In genomic region chr20:54539521-54540046, GRCh38 we compare ENCODE assay signal across 26 cellular contexts.
"Had no signal": no experiment of that assay in that cellular context is flagged by ENCODE, and none has a peak within 500 bp of the region (broad histone marks: within the 10 kb centered on the region; RNA-seq: fewer than 3 reads in every experiment).

No MANE protein-coding gene starts in this region.

- H3K27me3 Mint-ChIP-seq: progenitor cell of endocrine pancreas; stimulated activated naive B cell treated with anti-CD40 and anti-IgM and Interleukin-4, amounts not matched to agents 10 μg/mL and 1 μg/mL and 100 μg/mL, for 72 hours had no signal

- H3K4me3 Mint-ChIP-seq: immature natural killer cell; memory B cell; naive thymus-derived CD4-positive, alpha-beta T cell; natural killer cell treated with Interleukin-12 subunit alpha and Interleukin-12 subunit beta and Interleukin-15 and Interleukin-18, amount 100 ng/mL, for 72 hours; stimulated activated naive B cell treated with anti-CD40 and anti-IgM and Interleukin-4, amounts not matched to agents 10 μg/mL and 1 μg/mL and 100 μg/mL, for 72 hours had no signal

- H3K4me3 ChIP-seq: left ventricle myocardium inferior, mucosa of descending colon, ovary, right atrium auricular region, right lobe of liver, stomach, testis, thyroid gland, transverse colon, upper lobe of left lung, vagina had no signal

- H3K27ac ChIP-seq: left ventricle myocardium inferior, ovary, right atrium auricular region, right lobe of liver, stomach, testis, thyroid gland, transverse colon, upper lobe of left lung, vagina had no signal

- H3K4me1 ChIP-seq: right atrium auricular region, right lobe of liver, stomach, testis, thyroid gland, transverse colon, upper lobe of left lung, vagina had no signal

- H3K36me3 ChIP-seq: left ventricle myocardium inferior, ovary, right atrium auricular region, right lobe of liver, stomach, thyroid gland, transverse colon, upper lobe of left lung, vagina had no signal

- DNase-seq: hippocampal formation; immature natural killer cell; kidney; left ventricle myocardium inferior; midbrain; mucosa of descending colon; naive thymus-derived CD4-positive, alpha-beta T cell; ovary; right lobe of liver; stimulated activated CD4-positive, alpha-beta T cell treated with anti-CD3 and anti-CD28 coated beads, Interleukin-12 subunit alpha, Interleukin-12 subunit beta, amount 100 ng/mL, for 4 hours; stimulated activated CD4-positive, alpha-beta T cell treated with anti-CD3 and anti-CD28 coated beads, Interleukin-15, amount 100 ng/mL, for 24 hours; stimulated activated CD4-positive, alpha-beta T cell treated with anti-CD3 and anti-CD28 coated beads, Interleukin-2, amount 100 ng/mL, for 24 hours; stimulated activated CD4-positive, alpha-beta T cell treated with anti-CD3 and anti-CD28 coated beads, Interleukin-4, amount 100 ng/mL, for 1 hour; stimulated activated naive B cell treated with anti-CD40 and anti-IgM and Interleukin-4, amounts not matched to agents 10 μg/mL and 1 μg/mL and 100 μg/mL, for 72 hours; stimulated activated naive CD8-positive, alpha-beta T cell treated with anti-CD3 and anti-CD28 coated beads, Interleukin-15, Interleukin-2, amounts not matched to agents 100 U/mL and 50 U/mL, for 24 hours; stomach; testis; thyroid gland; transverse colon; upper lobe of left lung had no signal

- FAIRE-seq: islet of Langerhans, kidney had no signal

- H3K36me3 Mint-ChIP-seq: immature natural killer cell; memory B cell; natural killer cell treated with Interleukin-12 subunit alpha and Interleukin-12 subunit beta and Interleukin-15 and Interleukin-18, amount 100 ng/mL, for 72 hours; stimulated activated naive B cell treated with anti-CD40 and anti-IgM and Interleukin-4, amounts not matched to agents 10 μg/mL and 1 μg/mL and 100 μg/mL, for 72 hours had no signal

- H3K27me3 ChIP-seq: ovary, right atrium auricular region, right lobe of liver, stomach, testis, thyroid gland, transverse colon, upper lobe of left lung, vagina had no signal

- H3K27ac Mint-ChIP-seq: immature natural killer cell; memory B cell; naive thymus-derived CD4-positive, alpha-beta T cell; natural killer cell treated with Interleukin-12 subunit alpha and Interleukin-12 subunit beta and Interleukin-15 and Interleukin-18, amount 100 ng/mL, for 72 hours; progenitor cell of endocrine pancreas; stimulated activated naive B cell treated with anti-CD40 and anti-IgM and Interleukin-4, amounts not matched to agents 10 μg/mL and 1 μg/mL and 100 μg/mL, for 72 hours had no signal

- H3K9me3 ChIP-seq: mucosa of descending colon, ovary, right lobe of liver, testis, thyroid gland, transverse colon, upper lobe of left lung, vagina had no signal

- H3K4me1 Mint-ChIP-seq: immature natural killer cell; memory B cell; naive thymus-derived CD4-positive, alpha-beta T cell had no signal
